Comparison of ENCODE assay signal across 12 cellular contexts in genomic region chr7:76051840-76052239, GRCh38. TPM values are rescaled to one million over a fixed set of nuclear protein-coding genes. Genes with fewer than 3 reads are reported as not detected.
DNase-seq lines count a peak whose midpoint lies in the region; ATAC-seq and TF ChIP-seq lines count a peak whose summit lies in the region.
"Had no signal": no experiment of that assay in that cellular context is flagged by ENCODE, and none has a peak within 500 bp of the region (broad histone marks: within the 10 kb centered on the region; RNA-seq: fewer than 3 reads in every experiment).

No MANE protein-coding gene starts in this region.

- intact Hi-C loops in gastrocnemius medialis (cut with DNase I; ENCODE audit: low total_unique reads) = loop anchor here (5.0 to 10.0 kb wide), 2 partner anchors 113 to 240 kb away; no protein-coding TSS in a partner anchor

- H3K9me3 Mint-ChIP-seq in activated T-cell treated with anti-CD3 and anti-CD28 coated beads, Interleukin-2, amount 50 U/mL, for 24 hours = no peaks in the 10 kb centered on the region
- H3K9me3 Mint-ChIP-seq in T-cell (no peaks in the 10 kb centered on the region), brain (no peaks in the 10 kb centered on the region)

- H3K4me3 ChIP-seq in gastrocnemius medialis = no peak overlapping the region
- H3K4me3 ChIP-seq: cardiac muscle cell, HAP-1 had no signal

- H3K27ac ChIP-seq in gastrocnemius medialis = peak overlapping the region; percentile 31 to 94 (median 70)
- H3K27ac ChIP-seq: cardiac muscle cell had no signal

- H3K27ac Mint-ChIP-seq in activated T-cell treated with anti-CD3 and anti-CD28 coated beads, Interleukin-2, amount 50 U/mL, for 24 hours = peak overlapping the region; percentile 60
- H3K27ac Mint-ChIP-seq in T-cell (peak overlapping the region; percentile 67 to 84), brain (peak overlapping the region in 4 of 5 experiments; percentile 10 to 26 (median 12))

- in situ Hi-C loops in gastrocnemius medialis (cut with MboI; ENCODE audit: low sequenced_read_pairs in 4 of 4) = no loop called here

- H3K4me1 ChIP-seq in gastrocnemius medialis = peaks cover 59 to 65% of the 10 kb centered on the region in 2 donors

- no peak overlapping the region for H3K4me3 Mint-ChIP-seq in activated T-cell treated with anti-CD3 and anti-CD28 coated beads, Interleukin-2, amount 50 U/mL, for 24 hours
- H3K4me3 Mint-ChIP-seq in T-cell (no peak overlapping the region), brain (peak overlapping the region in 1 of 5 experiments; percentile 30)

- H3K4me1 Mint-ChIP-seq in activated T-cell treated with anti-CD3 and anti-CD28 coated beads, Interleukin-2, amount 50 U/mL, for 24 hours (ENCODE audit: low read depth) = peaks cover 48% of the 10 kb centered on the region
- H3K4me1 Mint-ChIP-seq in T-cell (peaks cover 33 to 45% (median 45%) of the 10 kb centered on the region in 3 donors), brain (peaks cover 48% of the 10 kb centered on the region)

- no peak for ATAC-seq in T-cell (replicated peaks in 1 of 4)
- no peak for ATAC-seq in gastrocnemius medialis
- ATAC-seq in GM18907 (IDR thresholded peaks at IDR 0.05; ENCODE audit: unreplicated experiment) = no peak

- H3K36me3 ChIP-seq in gastrocnemius medialis = peaks cover 0 to 15% of the 10 kb centered on the region in 2 donors

- no peaks in the 10 kb centered on the region for H3K9me3 ChIP-seq in gastrocnemius medialis
- H3K9me3 ChIP-seq: HAP-1 had no signal

- H3K27me3 Mint-ChIP-seq in activated T-cell treated with anti-CD3 and anti-CD28 coated beads, Interleukin-2, amount 50 U/mL, for 24 hours = no peaks in the 10 kb centered on the region
- H3K27me3 Mint-ChIP-seq in T-cell = no peaks in the 10 kb centered on the region
- H3K27me3 Mint-ChIP-seq in brain = peaks cover 9% of the 10 kb centered on the region

- CTCF ChIA-PET in T-cell (lab: Charles Lee) = interaction anchor here in 1 of 2 donors (0.6 to 0.7 kb wide), 2 partner anchors 31 to 261 kb away, joined by 4 to 9 read pairs; no protein-coding TSS in a partner anchor

- POLR2A ChIA-PET in T-cell (lab: Charles Lee) = interaction anchor here in 1 of 2 donors (0.7 kb wide), 1 partner anchor 409 kb away, joined by 3 read pairs; no protein-coding TSS in a partner anchor

- peaks cover 89% of the 10 kb centered on the region for H3K36me3 Mint-ChIP-seq in activated T-cell treated with anti-CD3 and anti-CD28 coated beads, Interleukin-2, amount 50 U/mL, for 24 hours (ENCODE audit: low read depth)
- H3K36me3 Mint-ChIP-seq in T-cell (peaks cover 21% of the 10 kb centered on the region), brain (peaks cover 21% of the 10 kb centered on the region)

- TF ChIP-seq POLR2A in gastrocnemius medialis (IDR thresholded peaks at IDR 0.05) = no peak

- H3K27me3 ChIP-seq in gastrocnemius medialis = no peaks in the 10 kb centered on the region
- H3K27me3 ChIP-seq: cardiac muscle cell had no signal

- no peak for DNase-seq in activated T-cell treated with anti-CD3 and anti-CD28 coated beads, Interleukin-2, amount 50 U/mL, for 24 hours
- no peak for DNase-seq in activated T-cell treated with anti-CD3 and anti-CD28 coated beads for 4 hours
- peak in 1 of 34 experiments; percentile 7 for DNase-seq in T-cell
- DNase-seq in gastrocnemius medialis = no peak
- no peak for DNase-seq in kidney glomerular epithelial cell (lab: John Stamatoyannopoulos, UW)
- no peak for DNase-seq in HPDE6-E6E7 (ENCODE audit: extremely low spot score)
- DNase-seq: Kasumi-1, RPMI8226 had no signal

- TF ChIP-seq CTCF in brain (conservative IDR thresholded peaks at IDR 0.05) (no peak), gastrocnemius medialis (IDR thresholded peaks at IDR 0.05 in 4 of 5, conservative IDR thresholded peaks at IDR 0.05 in 1 of 5) (no peak)

RNA-seq across cellular contexts. Expression of gene MDH2, which starts 3.9 kb away (rescaled TPM):
- 100 to 1,000 TPM in 2 of 5 donors, 10 to 100 TPM in 3; 72.0 to 113 (median 93.6) TPM for total RNA-seq in T-cell
- 276 TPM for polyA plus RNA-seq in brain (ENCODE audit: insufficient read depth, low read depth, low replicate concordance)
- 100 to 1,000 TPM; 236 to 344 (median 284) TPM for total RNA-seq in gastrocnemius medialis

RNA-seq across cellular contexts. Expression of gene STYXL1, which starts 4.0 kb away (rescaled TPM):
- total RNA-seq in T-cell (10 to 100 TPM; 12.9 to 21.9 (median 18.9) TPM), gastrocnemius medialis (10 to 100 TPM; 10.0 to 31.5 (median 17.3) TPM)
- polyA plus RNA-seq in brain (ENCODE audit: insufficient read depth, low read depth, low replicate concordance) = 50.7 TPM

RNA-seq across cellular contexts. Expression of gene TMEM120A, which starts 57.4 kb away (rescaled TPM):
- total RNA-seq in T-cell (10 to 100 TPM; 15.2 to 38.5 (median 34.4) TPM), gastrocnemius medialis (10 to 100 TPM; 21.3 to 56.7 (median 38.2) TPM)
- polyA plus RNA-seq in brain (ENCODE audit: insufficient read depth, low read depth, low replicate concordance) = 38.3 TPM

Comparison
In these comparisons a context has a peak if more than half of its experiments do, and no peak if none do; other contexts are left out.
1. H3K27ac Mint-ChIP-seq: peak in every context shown above with its lines; median percentile 76 in T-cell; 60 in activated T-cell treated with anti-CD3 and anti-CD28 coated beads, Interleukin-2, amount 50 U/mL, for 24 hours; 12 in brain.